In the genomic region with DNA sequence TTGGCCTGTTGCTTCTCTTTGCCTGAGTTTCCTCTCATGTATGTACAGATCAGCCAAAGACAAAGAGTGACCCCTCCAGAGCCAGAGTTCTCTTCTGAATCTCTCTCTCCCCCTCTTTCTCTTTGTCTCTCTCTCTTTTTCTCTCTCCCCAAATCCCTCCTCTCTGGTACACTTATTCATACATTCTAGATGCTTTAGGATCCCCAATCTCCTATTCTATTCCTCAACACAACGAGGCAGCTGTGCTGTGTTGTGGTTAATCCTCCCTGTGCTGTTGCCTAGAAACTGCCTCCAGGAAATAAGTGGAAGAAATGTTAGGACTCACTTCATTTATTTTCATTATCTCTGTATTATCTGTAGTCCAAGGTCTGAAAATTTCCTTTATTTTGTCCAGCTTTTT, we compare ENCODE assay signal across 12 cellular contexts.
DNase-seq lines count a peak whose midpoint lies in the region; TF ChIP-seq lines count a peak whose summit lies in the region.
"Had no signal": no experiment of that assay in that cellular context is flagged by ENCODE, and none has a peak within 500 bp of the region (broad histone marks: within the 10 kb centered on the region; RNA-seq: fewer than 3 reads in every experiment).

No MANE protein-coding gene starts in this region.

- intact Hi-C loops in esophagus muscularis mucosa (cut with DNase I) = no loop called here

- TF ChIP-seq CTCF in VCaP (conservative IDR thresholded peaks at IDR 0.05) = no peak
- TF ChIP-seq CTCF in nephron (IDR thresholded peaks at IDR 0.05; ENCODE audit: unreplicated experiment in 3 of 3) = no peak
- TF ChIP-seq CTCF in esophagus muscularis mucosa (IDR thresholded peaks at IDR 0.05) = no peak
- no peak for TF ChIP-seq CTCF in coronary artery (IDR thresholded peaks at IDR 0.05)

- WGBS in esophagus muscularis mucosa = 0% methylated on average over 1 of the region's 1 CpG

- H3K27me3 Mint-ChIP-seq in nephron (ENCODE audit: low read depth) = no peaks in the 10 kb centered on the region

- peaks cover 0 to 4% (median 0%) of the 10 kb centered on the region in 4 donors for H3K27me3 ChIP-seq in esophagus muscularis mucosa

- H3K4me1 ChIP-seq in esophagus muscularis mucosa = peaks cover 0 to 8% (median 2%) of the 10 kb centered on the region in 4 donors
- H3K4me1 ChIP-seq: HAP-1 had no signal

- no peaks in the 10 kb centered on the region for H3K36me3 Mint-ChIP-seq in nephron (ENCODE audit: low read depth)

- no peak for TF ChIP-seq POLR2A in esophagus muscularis mucosa (IDR thresholded peaks at IDR 0.05; ENCODE audit: low read depth)

- DNase-seq in DMS153 (lab: John Stamatoyannopoulos, UW) = peak; percentile 23
- no peak for DNase-seq in DMS153 treated with DMSO at 0.1 percent for 48 hours (lab: John Stamatoyannopoulos, UW; ENCODE audit: unreplicated experiment)
- DNase-seq in C1 segment of cervical spinal cord (lab: John Stamatoyannopoulos, UW) = no peak
- no peak for DNase-seq in esophagus muscularis mucosa (ENCODE audit: extremely low spot score)
- DNase-seq in coronary artery (ENCODE audit: low spot score) = no peak
- no peak for DNase-seq in kidney glomerular epithelial cell (lab: John Stamatoyannopoulos, UW)
- DNase-seq: DND-41, GDM1 had no signal

- no peak overlapping the region for H3K4me3 ChIP-seq in esophagus muscularis mucosa
- no peak overlapping the region for H3K4me3 ChIP-seq in coronary artery
- H3K4me3 ChIP-seq: HAP-1 had no signal

- H3K27ac ChIP-seq in VCaP (peak overlapping the region; percentile 17; the same call in 1 of the 2 replicates), esophagus muscularis mucosa (replicated peaks in 1 of 4) (no peak overlapping the region), coronary artery (no peak overlapping the region)
- H3K27ac ChIP-seq: 22Rv1 had no signal

- H3K27ac Mint-ChIP-seq in nephron = peak overlapping the region in 2 of 3 experiments; percentile 5 to 58

- H3K4me1 Mint-ChIP-seq in nephron = no peaks in the 10 kb centered on the region

- H3K4me3 Mint-ChIP-seq in nephron = no peak overlapping the region

- no peak for TF ChIP-seq EP300 in esophagus muscularis mucosa (IDR thresholded peaks at IDR 0.05)

- H3K9me3 Mint-ChIP-seq in nephron = no peaks in the 10 kb centered on the region

- H3K36me3 ChIP-seq in esophagus muscularis mucosa = no peaks in the 10 kb centered on the region
- H3K36me3 ChIP-seq: HAP-1 had no signal

- H3K9me3 ChIP-seq in esophagus muscularis mucosa = no peaks in the 10 kb centered on the region
- H3K9me3 ChIP-seq: HAP-1 had no signal
